Comparison of ENCODE assay signal across 24 cellular contexts in the genomic region with DNA sequence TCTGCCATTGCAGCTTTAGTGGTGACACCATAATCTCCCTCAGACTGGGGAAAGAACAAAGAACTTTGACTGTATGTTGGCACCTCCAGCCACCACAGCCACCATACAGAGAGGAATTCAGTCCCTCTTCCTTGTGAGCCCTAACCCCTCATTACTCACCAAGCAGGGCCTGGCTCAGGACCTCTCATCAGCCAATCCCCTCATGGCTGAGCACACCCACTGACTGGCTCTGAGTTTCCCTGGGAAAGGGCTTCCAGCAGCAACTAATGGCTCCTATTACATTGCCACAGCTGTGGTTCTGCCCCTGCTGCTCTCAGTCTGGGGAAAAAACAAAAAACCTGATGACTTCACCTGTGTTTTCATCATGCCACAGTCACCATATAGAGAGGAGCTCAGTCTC.
"Had no signal": no experiment of that assay in that cellular context is flagged by ENCODE, and none has a peak within 500 bp of the region (broad histone marks: within the 10 kb centered on the region; RNA-seq: fewer than 3 reads in every experiment).

No MANE protein-coding gene starts in this region.

- H3K9me3 Mint-ChIP-seq: activated CD8-positive, alpha-beta T cell treated with anti-CD3 and anti-CD28 coated beads for 36 hours; activated T-cell treated with anti-CD3 and anti-CD28 coated beads, Interleukin-2, amount 50 U/mL, for 4 hours had no signal

- H3K27me3 Mint-ChIP-seq: activated B cell treated with CpG ODN at 0.5 μM for 24 hours; activated CD8-positive, alpha-beta T cell treated with anti-CD3 and anti-CD28 coated beads for 36 hours; activated naive CD8-positive, alpha-beta T cell; activated T-helper 17 cell treated with anti-CD3 and anti-CD28 coated beads, Interleukin-2, amount 50 U/mL, for 72 hours had no signal

- H3K36me3 ChIP-seq: brain microvascular endothelial cell, esophagus squamous epithelium had no signal

- H3K27me3 ChIP-seq: brain microvascular endothelial cell, esophagus squamous epithelium had no signal

- H3K4me1 ChIP-seq: esophagus squamous epithelium had no signal

- H3K4me3 Mint-ChIP-seq: activated B cell treated with CpG ODN at 0.5 μM for 24 hours; activated CD8-positive, alpha-beta T cell treated with anti-CD3 and anti-CD28 coated beads for 36 hours; activated naive CD8-positive, alpha-beta T cell; activated T-cell treated with anti-CD3 and anti-CD28 coated beads, Interleukin-2, amount 50 U/mL, for 4 hours; activated T-helper 17 cell treated with anti-CD3 and anti-CD28 coated beads, Interleukin-2, amount 50 U/mL, for 72 hours had no signal

- H3K27ac ChIP-seq: brain microvascular endothelial cell, epithelial cell of prostate, esophagus squamous epithelium, VCaP had no signal

- H3K9me3 ChIP-seq: esophagus squamous epithelium had no signal

- ATAC-seq: activated CD4-positive, CD25-positive, alpha-beta regulatory T cell treated with anti-CD3 and anti-CD28 coated beads, Interleukin-2, amount 50 U/mL, for 24 hours; activated CD8-positive, alpha-beta T cell treated with anti-CD3 and anti-CD28 coated beads for 36 hours; activated T-cell treated with anti-CD3 and anti-CD28 coated beads, Interleukin-2, amount 50 U/mL, for 4 hours; activated T-helper 17 cell treated with anti-CD3 and anti-CD28 coated beads, Interleukin-2, amount 50 U/mL, for 72 hours had no signal

- H3K4me3 ChIP-seq: esophagus squamous epithelium had no signal

- H3K27ac Mint-ChIP-seq: activated B cell treated with CpG ODN at 0.5 μM for 24 hours; activated CD8-positive, alpha-beta T cell treated with anti-CD3 and anti-CD28 coated beads for 36 hours; activated naive CD8-positive, alpha-beta T cell; activated T-helper 17 cell treated with anti-CD3 and anti-CD28 coated beads, Interleukin-2, amount 50 U/mL, for 72 hours had no signal

- H3K36me3 Mint-ChIP-seq: activated naive CD8-positive, alpha-beta T cell had no signal

- H3K4me1 Mint-ChIP-seq: activated B cell treated with CpG ODN at 0.5 μM for 24 hours; activated T-helper 17 cell treated with anti-CD3 and anti-CD28 coated beads, Interleukin-2, amount 50 U/mL, for 72 hours had no signal

- DNase-seq: activated B cell treated with CpG ODN at 0.5 μM for 24 hours; activated CD4-positive, alpha-beta T cell treated with anti-CD3 and anti-CD28 coated beads for 48 hours; activated CD4-positive, alpha-beta T cell treated with anti-CD3 and anti-CD28 coated beads, Interleukin-2, amount 50 U/mL, for 1 hour; activated CD4-positive, alpha-beta T cell treated with anti-CD3 and anti-CD28 coated beads, Interleukin-2, amount 50 U/mL, for 48 hours; activated CD8-positive, alpha-beta memory T cell treated with anti-CD3 and anti-CD28 coated beads for 24 hours; activated CD8-positive, alpha-beta T cell treated with anti-CD3 and anti-CD28 coated beads for 36 hours; activated effector memory CD4-positive, alpha-beta T cell treated with Interleukin-2 at 50 U/mL for 16 hours; activated gamma-delta T cell treated with Interleukin-2 at 50 U/mL for 16 hours; activated naive CD4-positive, alpha-beta T cell treated with anti-CD3 and anti-CD28 coated beads, Interleukin-2, amount 50 U/mL, for 16 hours; activated naive CD4-positive, alpha-beta T cell treated with Interleukin-2 at 50 U/mL for 16 hours; activated T-cell treated with anti-CD3 and anti-CD28 coated beads, Interleukin-2, amount 50 U/mL, for 4 hours; amniotic stem cell; anterior cingulate cortex; brain microvascular endothelial cell; cortex of kidney; dermis blood vessel endothelial cell; effector CD4-positive, alpha-beta T cell; esophagus squamous epithelium; T-helper 2 cell had no signal
